ENCODE assay signal across 8 cellular contexts in the genomic region with DNA sequence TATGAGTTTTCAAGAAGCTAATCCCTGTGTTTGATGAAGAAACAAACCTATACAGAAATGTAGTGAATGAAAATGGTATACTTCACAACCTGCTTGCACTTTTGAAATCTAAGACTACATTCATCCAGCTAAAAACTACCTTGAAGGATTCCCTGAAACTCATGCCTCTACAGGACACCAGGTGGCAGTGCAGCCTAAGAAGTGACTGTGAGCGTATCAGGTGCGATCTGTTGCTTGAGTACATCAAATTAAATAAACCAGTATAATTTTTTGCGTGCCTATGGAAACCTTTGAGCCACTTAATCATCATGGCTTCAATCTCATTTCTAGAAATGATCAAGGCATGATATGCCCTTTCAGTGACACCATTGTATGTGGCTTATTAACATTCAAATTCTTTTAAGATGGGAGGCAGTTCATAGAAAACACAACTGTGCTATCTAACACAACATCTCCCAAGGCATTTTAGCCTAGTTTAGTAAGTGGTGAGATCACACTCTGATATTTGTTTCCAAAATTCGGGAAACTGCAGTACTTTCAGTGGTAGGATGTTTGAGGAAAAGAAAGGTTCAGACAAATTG. TPM values are rescaled to one million over a fixed set of nuclear protein-coding genes. Genes with fewer than 3 reads are reported as not detected.
A peak's percentile ranks its signal among the peaks of the same experiment; 100 is the strongest.
DNase-seq lines count a peak whose midpoint lies in the region; ATAC-seq, FAIRE-seq and TF ChIP-seq lines count a peak whose summit lies in the region.

No MANE protein-coding gene starts in this region.

- H3F3A ChIP-seq in MM.1S (ENCODE audit: insufficient read depth, low read length), result no peaks in the 10 kb centered on the region

- no peaks in the 10 kb centered on the region for H3K9me3 Mint-ChIP-seq in stimulated activated naive B cell treated with anti-CD40 and anti-IgM and Interleukin-4, amounts not matched to agents 10 μg/mL and 1 μg/mL and 100 μg/mL, for 72 hours

- no peak overlapping the region for H3K4me3 Mint-ChIP-seq in stimulated activated naive B cell treated with anti-CD40 and anti-IgM and Interleukin-4, amounts not matched to agents 10 μg/mL and 1 μg/mL and 100 μg/mL, for 72 hours

- H3K27me3 ChIP-seq in MM.1S (replicated peaks; ENCODE audit: insufficient read depth, low read length) (no peaks in the 10 kb centered on the region), left lung (no peaks in the 10 kb centered on the region)

- peak; percentile 67 for DNase-seq in activated effector memory CD4-positive, alpha-beta T cell treated with anti-CD3 and anti-CD28 coated beads, Interleukin-2, amount 50 U/mL, for 16 hours
- no peak for DNase-seq in activated effector memory CD4-positive, alpha-beta T cell treated with Interleukin-2 at 50 U/mL for 16 hours
- peak; percentile 59 for DNase-seq in MM.1S
- peak; percentile 67 for DNase-seq in RCC 7860 (ENCODE audit: low spot score)
- DNase-seq in cerebellum (ENCODE audit: low spot score), result peak; percentile 63
- peak in 1 of 2 donors; percentile 39 for DNase-seq in left lung
- DNase-seq in stimulated activated naive B cell treated with anti-CD40 and anti-IgM and Interleukin-4, amounts not matched to agents 10 μg/mL and 1 μg/mL and 100 μg/mL, for 72 hours, result peak; percentile 28

- no peak overlapping the region for H2AFZ ChIP-seq in MM.1S (ENCODE audit: low read length)

- POLR2A ChIA-PET in HEK293 (lab: Yijun Ruan, JAX), result no interaction called here

- H3K27ac Mint-ChIP-seq in stimulated activated naive B cell treated with anti-CD40 and anti-IgM and Interleukin-4, amounts not matched to agents 10 μg/mL and 1 μg/mL and 100 μg/mL, for 72 hours, result no peak overlapping the region

- FAIRE-seq in RCC 7860 (lab: Jason Lieb, UNC), result peak; percentile 74

- CTCF ChIA-PET in HEK293 (lab: Yijun Ruan, JAX), result interaction anchor here (0.6 to 3.7 kb wide), 29 partner anchors 10 to 1713 kb away, joined by 3 to 62 read pairs (median 4); no protein-coding TSS in a partner anchor

- no peak overlapping the region for H3K27ac ChIP-seq in HEK293 (ENCODE audit: extremely low read depth, low read depth, low read length)
- H3K27ac ChIP-seq in MM.1S (ENCODE audit: low read length), result no peak overlapping the region
- no peak overlapping the region for H3K27ac ChIP-seq in left lung

- H3K4me1 Mint-ChIP-seq in stimulated activated naive B cell treated with anti-CD40 and anti-IgM and Interleukin-4, amounts not matched to agents 10 μg/mL and 1 μg/mL and 100 μg/mL, for 72 hours, result no peaks in the 10 kb centered on the region

- H3K9me2 ChIP-seq in MM.1S (replicated peaks; ENCODE audit: insufficient read depth, low read length), result no peaks in the 10 kb centered on the region

- H3K36me3 ChIP-seq in HEK293 (ENCODE audit: control insufficient read depth in 2 of 2, insufficient read depth in 1 of 2, low read length in 2 of 2) (no peaks in the 10 kb centered on the region), MM.1S (replicated peaks; ENCODE audit: insufficient read depth, low read length) (no peaks in the 10 kb centered on the region), left lung (no peaks in the 10 kb centered on the region)

- H3K9me3 ChIP-seq in HEK293 (ENCODE audit: control insufficient read depth, insufficient read depth, low read depth, low read length) (no peaks in the 10 kb centered on the region), MM.1S (replicated peaks; ENCODE audit: insufficient read depth, low read length) (no peaks in the 10 kb centered on the region), left lung (no peaks in the 10 kb centered on the region)

- peaks cover 8 to 11% of the 10 kb centered on the region in 2 donors for H3K27me3 Mint-ChIP-seq in stimulated activated naive B cell treated with anti-CD40 and anti-IgM and Interleukin-4, amounts not matched to agents 10 μg/mL and 1 μg/mL and 100 μg/mL, for 72 hours

- no peaks in the 10 kb centered on the region for H3K79me2 ChIP-seq in MM.1S (ENCODE audit: low read length)

- no peak overlapping the region for H3K4me2 ChIP-seq in MM.1S (ENCODE audit: low read depth, low read length)

- TF ChIP-seq CTCF in HEK293 (tag by site-specific recombination; IDR thresholded peaks at IDR 0.05) (0 out of 2 replicates have a peak, but pooled peaks have one; percentile 17), MM.1S (IDR thresholded peaks at IDR 0.05; ENCODE audit: low read length) (peak; percentile 92), left lung (IDR thresholded peaks at IDR 0.05) (peak; percentile 80 to 87)

- H3K36me3 Mint-ChIP-seq in stimulated activated naive B cell treated with anti-CD40 and anti-IgM and Interleukin-4, amounts not matched to agents 10 μg/mL and 1 μg/mL and 100 μg/mL, for 72 hours, result no peaks in the 10 kb centered on the region

- intact Hi-C loops in left lung (cut with DNase I), result loop anchor here in 1 of 2 donors (5.0 kb wide), 1 partner anchor 458 kb away; no protein-coding TSS in a partner anchor

- peak; percentile 92 for ATAC-seq in left lung
- ATAC-seq in stimulated activated naive B cell treated with anti-CD40 and anti-IgM and Interleukin-4, amounts not matched to agents 10 μg/mL and 1 μg/mL and 100 μg/mL, for 72 hours (replicated peaks), result peak; percentile 74 to 80

- H4K20me1 ChIP-seq in MM.1S (ENCODE audit: insufficient read depth, low read length), result no peaks in the 10 kb centered on the region

- no peak overlapping the region for H3K9ac ChIP-seq in MM.1S (ENCODE audit: low read length)

- H3K4me3 ChIP-seq in HEK293 (ENCODE audit: low read depth, low read length) (no peak overlapping the region), MM.1S (ENCODE audit: low read length) (no peak overlapping the region), left lung (no peak overlapping the region)

- H3K4me1 ChIP-seq in HEK293 (ENCODE audit: control insufficient read depth, insufficient read depth, low read length), result no peaks in the 10 kb centered on the region
- no peaks in the 10 kb centered on the region for H3K4me1 ChIP-seq in MM.1S (ENCODE audit: low read length)
- H3K4me1 ChIP-seq in left lung, result no peaks in the 10 kb centered on the region

TF ChIP-seq in HEK293, 187 proteins besides CTCF, POLR2A, EP300 and RAD21 (continues in another document):
- no peak for TF ChIP-seq ZNF768 (tag by site-specific recombination; IDR thresholded peaks at IDR 0.05)
- peak; percentile 68 for TF ChIP-seq ZNF654 (tag by site-specific recombination; IDR thresholded peaks at IDR 0.05; ENCODE audit: low read depth)
- TF ChIP-seq SCRT2 (tag by site-specific recombination; IDR thresholded peaks at IDR 0.05), result peak; percentile 94
- no peak for TF ChIP-seq MYNN (tag by site-specific recombination; IDR thresholded peaks at IDR 0.05; ENCODE audit: borderline replicate concordance)
- TF ChIP-seq ZNF221 (tag by site-specific recombination; IDR thresholded peaks at IDR 0.05; ENCODE audit: borderline replicate concordance), result no peak
- TF ChIP-seq ZNF555 (tag by site-specific recombination; conservative IDR thresholded peaks at IDR 0.05), result no peak
- TF ChIP-seq, protein P1, sequence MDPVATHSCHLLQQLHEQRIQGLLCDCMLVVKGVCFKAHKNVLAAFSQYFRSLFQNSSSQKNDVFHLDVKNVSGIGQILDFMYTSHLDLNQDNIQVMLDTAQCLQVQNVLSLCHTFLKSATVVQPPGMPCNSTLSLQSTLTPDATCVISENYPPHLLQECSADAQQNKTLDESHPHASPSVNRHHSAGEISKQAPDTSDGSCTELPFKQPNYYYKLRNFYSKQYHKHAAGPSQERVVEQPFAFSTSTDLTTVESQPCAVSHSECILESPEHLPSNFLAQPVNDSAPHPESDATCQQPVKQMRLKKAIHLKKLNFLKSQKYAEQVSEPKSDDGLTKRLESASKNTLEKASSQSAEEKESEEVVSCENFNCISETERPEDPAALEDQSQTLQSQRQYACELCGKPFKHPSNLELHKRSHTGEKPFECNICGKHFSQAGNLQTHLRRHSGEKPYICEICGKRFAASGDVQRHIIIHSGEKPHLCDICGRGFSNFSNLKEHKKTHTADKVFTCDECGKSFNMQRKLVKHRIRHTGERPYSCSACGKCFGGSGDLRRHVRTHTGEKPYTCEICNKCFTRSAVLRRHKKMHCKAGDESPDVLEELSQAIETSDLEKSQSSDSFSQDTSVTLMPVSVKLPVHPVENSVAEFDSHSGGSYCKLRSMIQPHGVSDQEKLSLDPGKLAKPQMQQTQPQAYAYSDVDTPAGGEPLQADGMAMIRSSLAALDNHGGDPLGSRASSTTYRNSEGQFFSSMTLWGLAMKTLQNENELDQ (tag by site-specific recombination; IDR thresholded peaks at IDR 0.05; ENCODE audit: low read depth), result no peak
- no peak for TF ChIP-seq ZNF37A (tag by site-specific recombination; IDR thresholded peaks at IDR 0.05)
- no peak for TF ChIP-seq ZNF791 (tag by site-specific recombination; IDR thresholded peaks at IDR 0.05)
- no peak for TF ChIP-seq ZNF24 (tag by site-specific recombination; IDR thresholded peaks at IDR 0.05)
- TF ChIP-seq ZFP3 (tag by site-specific recombination; IDR thresholded peaks at IDR 0.05; ENCODE audit: low read depth), result no peak
- no peak for TF ChIP-seq ZNF248 (tag by site-specific recombination; IDR thresholded peaks at IDR 0.05)
- no peak for TF ChIP-seq ZNF585B (tag by site-specific recombination; IDR thresholded peaks at IDR 0.05)
- TF ChIP-seq SCRT1 (tag by site-specific recombination; IDR thresholded peaks at IDR 0.05; ENCODE audit: borderline replicate concordance), result peak; percentile 63; the same call in 1 of the 2 replicates
- TF ChIP-seq ZNF473 (tag by site-specific recombination; IDR thresholded peaks at IDR 0.05), result no peak
- TF ChIP-seq HOXD13 (CRISPR knock-in tag; IDR thresholded peaks at IDR 0.05; ENCODE audit: borderline replicate concordance), result no peak
- TF ChIP-seq YY2 (tag by site-specific recombination; IDR thresholded peaks at IDR 0.05), result no peak
- TF ChIP-seq REPIN1 (tag by site-specific recombination; IDR thresholded peaks at IDR 0.05; ENCODE audit: low read depth), result no peak
- no peak for TF ChIP-seq ZBTB6 (tag by site-specific recombination; IDR thresholded peaks at IDR 0.05)
- TF ChIP-seq ZNF561 (tag by site-specific recombination; IDR thresholded peaks at IDR 0.05; ENCODE audit: borderline replicate concordance), result no peak
- TF ChIP-seq ZNF16 (tag by site-specific recombination; IDR thresholded peaks at IDR 0.05; ENCODE audit: low read depth), result no peak

RNA-seq across cellular contexts. Expression of gene PPP1R17, which starts 57.4 kb away (rescaled TPM):
- 4.4 TPM for total RNA-seq in cerebellum
- not detected for total RNA-seq in left lung

Comparison
In these comparisons a context has a peak if more than half of its experiments do, and no peak if none do; other contexts are left out.
1. CTCF ChIP-seq: peak in every context shown above with its lines; median percentile 92 in MM.1S; 84 in left lung; 17 in HEK293.